Comparison of ENCODE assay signal across 14 cellular contexts in genomic region chr9:85158512-85158911, GRCh38.
"Had no signal": no experiment of that assay in that cellular context is flagged by ENCODE, and none has a peak within 500 bp of the region (broad histone marks: within the 10 kb centered on the region; RNA-seq: fewer than 3 reads in every experiment).

No MANE protein-coding gene starts in this region.

- H3K4me2 ChIP-seq: hepatocyte had no signal

- H3K27ac ChIP-seq: coronary artery, esophagus muscularis mucosa, hepatocyte, thoracic aorta had no signal

- DNase-seq: activated CD4-positive, alpha-beta memory T cell treated with anti-CD3 and anti-CD28 coated beads, Interleukin-2, amount 10 ng/mL, durations not matched to agents 7 days and 5 days; activated CD4-positive, alpha-beta T cell treated with anti-CD3 and anti-CD28 coated beads for 36 hours; activated effector memory CD4-positive, alpha-beta T cell treated with Interleukin-2 at 50 U/mL for 16 hours; activated naive CD4-positive, alpha-beta T cell treated with anti-CD3 and anti-CD28 coated beads, Interleukin-2, amount 50 U/mL, for 16 hours; activated T-cell treated with anti-CD3 and anti-CD28 coated beads, Interleukin-2, amount 50 U/mL, for 4 hours; islet precursor cell; midbrain; stimulated activated naive CD8-positive, alpha-beta T cell treated with anti-CD3 and anti-CD28 coated beads, Interleukin-15, Interleukin-2, amounts not matched to agents 100 U/mL and 50 U/mL, for 24 hours had no signal

- H3K4me3 Mint-ChIP-seq: activated CD4-positive, alpha-beta memory T cell treated with anti-CD3 and anti-CD28 coated beads, Interleukin-2, amount 10 ng/mL, durations not matched to agents 7 days and 5 days; activated CD4-positive, alpha-beta T cell treated with anti-CD3 and anti-CD28 coated beads for 36 hours; activated T-cell treated with anti-CD3 and anti-CD28 coated beads, Interleukin-2, amount 50 U/mL, for 4 hours had no signal

- H3K4me3 ChIP-seq: coronary artery, esophagus muscularis mucosa, hepatocyte, lung, thoracic aorta had no signal

- H3K9me3 Mint-ChIP-seq: activated T-cell treated with anti-CD3 and anti-CD28 coated beads, Interleukin-2, amount 50 U/mL, for 4 hours had no signal

- H3K27ac Mint-ChIP-seq: activated CD4-positive, alpha-beta memory T cell treated with anti-CD3 and anti-CD28 coated beads, Interleukin-2, amount 10 ng/mL, durations not matched to agents 7 days and 5 days; activated CD4-positive, alpha-beta T cell treated with anti-CD3 and anti-CD28 coated beads for 36 hours had no signal

- ATAC-seq: activated CD4-positive, alpha-beta T cell treated with anti-CD3 and anti-CD28 coated beads for 36 hours; activated T-cell treated with anti-CD3 and anti-CD28 coated beads, Interleukin-2, amount 50 U/mL, for 4 hours; sciatic nerve; stimulated activated naive CD8-positive, alpha-beta T cell treated with anti-CD3 and anti-CD28 coated beads, Interleukin-15, Interleukin-2, amounts not matched to agents 100 U/mL and 50 U/mL, for 24 hours had no signal

- H3K27me3 Mint-ChIP-seq: activated CD4-positive, alpha-beta memory T cell treated with anti-CD3 and anti-CD28 coated beads, Interleukin-2, amount 10 ng/mL, durations not matched to agents 7 days and 5 days; activated CD4-positive, alpha-beta T cell treated with anti-CD3 and anti-CD28 coated beads for 36 hours had no signal

- H3K9me3 ChIP-seq: thoracic aorta had no signal

- H3K4me1 ChIP-seq: esophagus muscularis mucosa had no signal

- H2AFZ ChIP-seq: hepatocyte had no signal

- H3K27me3 ChIP-seq: esophagus muscularis mucosa had no signal

- H3K4me1 Mint-ChIP-seq: activated CD4-positive, alpha-beta memory T cell treated with anti-CD3 and anti-CD28 coated beads, Interleukin-2, amount 10 ng/mL, durations not matched to agents 7 days and 5 days; activated CD4-positive, alpha-beta T cell treated with anti-CD3 and anti-CD28 coated beads for 36 hours had no signal

- H3K79me2 ChIP-seq: hepatocyte had no signal

- H3K36me3 ChIP-seq: esophagus muscularis mucosa, thoracic aorta had no signal
